Comparison of ENCODE assay signal across 8 cellular contexts in genomic region chr1:26693557-26694184, GRCh38. TPM values are rescaled to one million over a fixed set of nuclear protein-coding genes. Genes with fewer than 3 reads are reported as not detected.
DNase-seq lines count a peak whose midpoint lies in the region; ATAC-seq and TF ChIP-seq lines count a peak whose summit lies in the region.

No MANE protein-coding gene starts in this region.

- ATAC-seq in activated CD8-positive, alpha-beta memory T cell treated with anti-CD3 and anti-CD28 coated beads, Interleukin-2, amount 10 ng/mL, durations not matched to agents 7 days and 5 days, result no peak
- ATAC-seq in GM21786 (IDR thresholded peaks at IDR 0.05; ENCODE audit: unreplicated experiment), result no peak

- H3K27me3 ChIP-seq in thyroid gland, result no peaks in the 10 kb centered on the region

- peaks cover 32% of the 10 kb centered on the region for H3K4me1 Mint-ChIP-seq in activated CD8-positive, alpha-beta memory T cell treated with anti-CD3 and anti-CD28 coated beads, Interleukin-2, amount 10 ng/mL, durations not matched to agents 7 days and 5 days
- H3K4me1 Mint-ChIP-seq in activated naive CD8-positive, alpha-beta T cell (ENCODE audit: low read depth), result peaks cover 28% of the 10 kb centered on the region

- no peak for DNase-seq in activated CD8-positive, alpha-beta memory T cell treated with anti-CD3 and anti-CD28 coated beads, Interleukin-2, amount 10 ng/mL, durations not matched to agents 7 days and 5 days
- no peak for DNase-seq in activated CD8-positive, alpha-beta memory T cell treated with anti-CD3 and anti-CD28 coated beads, Interleukin-2, amount 50 U/mL, for 48 hours
- DNase-seq in kidney tubule cell (ENCODE audit: low spot score) (peak; percentile 9), thyroid gland (peak in 1 of 2 donors; percentile 34), NOMO-1 treated with DMSO at 0.1 percent for 48 hours (lab: John Stamatoyannopoulos, UW; ENCODE audit: unreplicated experiment) (no peak), dedifferentiated amniotic fluid mesenchymal stem cell (ENCODE audit: extremely low spot score) (no peak)

- H3K36me3 Mint-ChIP-seq in activated CD8-positive, alpha-beta memory T cell treated with anti-CD3 and anti-CD28 coated beads, Interleukin-2, amount 10 ng/mL, durations not matched to agents 7 days and 5 days, result no peaks in the 10 kb centered on the region
- H3K36me3 Mint-ChIP-seq in activated naive CD8-positive, alpha-beta T cell, result no peaks in the 10 kb centered on the region

- H3K36me3 ChIP-seq in thyroid gland, result no peaks in the 10 kb centered on the region

- peak overlapping the region; percentile 2 to 52 (median 8) for H3K4me3 ChIP-seq in thyroid gland (replicated peaks in 1 of 3)

- peak overlapping the region; percentile 86 to 97 (median 94) for H3K27ac ChIP-seq in thyroid gland

- WGBS in thyroid gland, 2 donors, result 22 to 24% methylated on average over 5 of the region's 5 CpGs

- H3K27ac Mint-ChIP-seq in activated CD8-positive, alpha-beta memory T cell treated with anti-CD3 and anti-CD28 coated beads, Interleukin-2, amount 10 ng/mL, durations not matched to agents 7 days and 5 days, result peak overlapping the region; percentile 98
- peak overlapping the region; percentile 95 for H3K27ac Mint-ChIP-seq in activated naive CD8-positive, alpha-beta T cell

- peaks cover 30 to 42% of the 10 kb centered on the region in 2 donors for H3K4me1 ChIP-seq in thyroid gland

- CTCF ChIA-PET in activated CD8-positive, alpha-beta memory T cell treated with anti-CD3 and anti-CD28 coated beads, Interleukin-2, amount 10 ng/mL, durations not matched to agents 7 days and 5 days (lab: Charles Lee), result interaction anchor here (0.7 to 5.4 kb wide), 11 partner anchors 8 to 222 kb away, joined by 3 to 79 read pairs (median 4); partner anchors contain the start of gene PIGV

- no peaks in the 10 kb centered on the region for H3K9me3 Mint-ChIP-seq in activated CD8-positive, alpha-beta memory T cell treated with anti-CD3 and anti-CD28 coated beads, Interleukin-2, amount 10 ng/mL, durations not matched to agents 7 days and 5 days (ENCODE audit: low read depth)
- no peaks in the 10 kb centered on the region for H3K9me3 Mint-ChIP-seq in activated naive CD8-positive, alpha-beta T cell (ENCODE audit: low read depth)

- no peak for TF ChIP-seq POLR2A in thyroid gland (IDR thresholded peaks at IDR 0.05)

- no peaks in the 10 kb centered on the region for H3K27me3 Mint-ChIP-seq in activated CD8-positive, alpha-beta memory T cell treated with anti-CD3 and anti-CD28 coated beads, Interleukin-2, amount 10 ng/mL, durations not matched to agents 7 days and 5 days
- H3K27me3 Mint-ChIP-seq in activated naive CD8-positive, alpha-beta T cell, result no peaks in the 10 kb centered on the region

- peak overlapping the region; percentile 91 for H3K4me3 Mint-ChIP-seq in activated CD8-positive, alpha-beta memory T cell treated with anti-CD3 and anti-CD28 coated beads, Interleukin-2, amount 10 ng/mL, durations not matched to agents 7 days and 5 days
- H3K4me3 Mint-ChIP-seq in activated naive CD8-positive, alpha-beta T cell, result peak overlapping the region; percentile 88

- intact Hi-C loops in thyroid gland (cut with DNase I), result no loop called here

- H3K9me3 ChIP-seq in thyroid gland, result no peaks in the 10 kb centered on the region

- no peak for TF ChIP-seq CTCF in thyroid gland (IDR thresholded peaks at IDR 0.05)

RNA-seq across cellular contexts. Expression of gene ARID1A, which starts 2.1 kb away (rescaled TPM):
- 100 to 1,000 TPM in 1 of 2 experiments, 10 to 100 TPM in 1; 92.4 to 112 TPM for total RNA-seq in activated CD8-positive, alpha-beta memory T cell treated with anti-CD3 and anti-CD28 coated beads, Interleukin-2, amount 10 ng/mL, durations not matched to agents 7 days and 5 days
- total RNA-seq in thyroid gland, result 10 to 100 TPM; 44.1 to 97.3 (median 78.4) TPM
